In the genomic region with DNA sequence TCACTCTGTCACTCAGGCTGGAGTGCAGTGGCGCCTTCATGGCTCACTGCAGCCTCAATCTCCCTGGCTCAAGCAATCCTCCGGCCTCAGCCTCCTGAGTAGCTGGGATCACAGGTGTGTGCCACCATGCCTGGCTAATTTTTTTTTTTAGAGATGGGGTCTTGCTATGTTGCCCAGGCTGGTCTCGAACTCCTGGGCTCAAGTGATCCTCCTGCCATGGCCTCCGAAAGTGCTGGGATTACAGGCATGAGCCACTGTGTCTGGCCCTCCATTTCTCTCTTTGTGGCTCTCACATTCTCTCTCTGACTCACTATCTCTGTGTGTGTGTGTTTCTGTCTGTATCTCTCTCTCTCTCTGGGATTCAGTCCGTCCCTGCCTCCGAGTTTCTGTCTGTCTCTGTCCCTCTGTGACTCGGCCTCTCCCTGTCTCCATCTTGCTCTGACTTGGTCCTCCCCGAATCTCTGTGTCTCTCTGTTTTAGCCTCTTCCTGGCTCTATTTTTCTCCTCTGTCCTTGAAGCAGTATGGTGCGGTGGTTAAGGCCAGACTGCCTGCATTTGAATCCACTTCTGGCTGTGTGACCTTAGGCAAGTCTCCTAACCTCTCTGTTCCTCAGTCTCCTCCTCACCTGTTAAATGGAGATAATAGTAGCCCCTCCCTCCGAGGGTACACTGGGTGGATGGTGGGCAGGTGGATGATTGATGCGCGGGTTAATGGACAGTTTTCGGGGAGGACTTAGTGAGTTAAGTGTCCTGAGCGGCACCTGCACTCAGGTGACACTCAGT, we compare ENCODE assay signal across 2 cellular contexts.
TF ChIP-seq lines count a peak whose summit lies in the region.

No MANE protein-coding gene starts in this region.

TF ChIP-seq in A549, 52 proteins besides CTCF, POLR2A, EP300 and RAD21 (continued from another document):
- no peak for TF ChIP-seq NR3C1 (IDR thresholded peaks at IDR 0.05)
- no peak for TF ChIP-seq FOSB (CRISPR knock-in tag; IDR thresholded peaks at IDR 0.05)
- TF ChIP-seq HOXA7 (CRISPR knock-in tag; IDR thresholded peaks at IDR 0.05) = no peak
- TF ChIP-seq FOXS1 (CRISPR knock-in tag; IDR thresholded peaks at IDR 0.05) = no peak
- TF ChIP-seq, protein P1, sequence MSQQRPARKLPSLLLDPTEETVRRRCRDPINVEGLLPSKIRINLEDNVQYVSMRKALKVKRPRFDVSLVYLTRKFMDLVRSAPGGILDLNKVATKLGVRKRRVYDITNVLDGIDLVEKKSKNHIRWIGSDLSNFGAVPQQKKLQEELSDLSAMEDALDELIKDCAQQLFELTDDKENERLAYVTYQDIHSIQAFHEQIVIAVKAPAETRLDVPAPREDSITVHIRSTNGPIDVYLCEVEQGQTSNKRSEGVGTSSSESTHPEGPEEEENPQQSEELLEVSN (IDR thresholded peaks at IDR 0.05; ENCODE audit: borderline replicate concordance, low read depth) = no peak

TF ChIP-seq in GM23338, 12 proteins besides CTCF, POLR2A, EP300 and RAD21:
- TF ChIP-seq ZNF462 (CRISPR knock-in tag; IDR thresholded peaks at IDR 0.05) (no peak), CREB1 (CRISPR knock-in tag; IDR thresholded peaks at IDR 0.05; ENCODE audit: low read depth) (no peak), EZH2phosphoT487 (IDR thresholded peaks at IDR 0.05; ENCODE audit: unreplicated experiment) (no peak), NANOG (IDR thresholded peaks at IDR 0.05; ENCODE audit: borderline replicate concordance) (no peak), ZNF331 (CRISPR knock-in tag; IDR thresholded peaks at IDR 0.05; ENCODE audit: low read depth) (no peak)
